9 cellular contexts compared by ENCODE assay signal in genomic region chr3:100073555-100074307, GRCh38. TPM values are rescaled to one million over a fixed set of nuclear protein-coding genes. Genes with fewer than 3 reads are reported as not detected.
DNase-seq lines count a peak whose midpoint lies in the region; ATAC-seq and TF ChIP-seq lines count a peak whose summit lies in the region.
"Had no signal": no experiment of that assay in that cellular context is flagged by ENCODE, and none has a peak within 500 bp of the region (broad histone marks: within the 10 kb centered on the region; RNA-seq: fewer than 3 reads in every experiment).

No MANE protein-coding gene starts in this region.

- TF ChIP-seq CTCF in thyroid gland (IDR thresholded peaks at IDR 0.05) = no peak

- H3K27ac ChIP-seq in KOPT-K1 (ENCODE audit: low read depth, low read length, poor library complexity, severe bottlenecking) (peak overlapping the region; percentile 46), thyroid gland (peak overlapping the region; percentile 2 to 8 (median 5))

- H3K36me3 ChIP-seq in KOPT-K1 (ENCODE audit: insufficient read depth, low read length) (no peaks in the 10 kb centered on the region), thyroid gland (no peaks in the 10 kb centered on the region)

- WGBS in thyroid gland, 2 donors = 58 to 64% methylated on average over 10 of the region's 10 CpGs

- no peaks in the 10 kb centered on the region for H3K9me3 ChIP-seq in KOPT-K1 (ENCODE audit: insufficient read depth, low read length, poor library complexity, severe bottlenecking)
- no peaks in the 10 kb centered on the region for H3K9me3 ChIP-seq in thyroid gland

- intact Hi-C loops in thyroid gland (cut with DNase I) = no loop called here

- peak; percentile 48 for ATAC-seq in GM18498 (IDR thresholded peaks at IDR 0.05; ENCODE audit: unreplicated experiment)
- ATAC-seq: Panc1 had no signal

- DNase-seq in astrocyte of the hippocampus (ENCODE audit: low read depth, low spot score) (peak; percentile 68), left kidney (ENCODE audit: low read depth, low spot score) (peak; percentile 61), thyroid gland (no peak), activated gamma-delta T cell (lab: John Stamatoyannopoulos, UW) (no peak), NCI-H774 (lab: John Stamatoyannopoulos, UW) (no peak)
- DNase-seq in NK-92 treated with Interleukin-12 subunit alpha and Interleukin-12 subunit beta, amount 100 ng/mL, for 24 hours (lab: John Stamatoyannopoulos, UW) = no peak

- no peaks in the 10 kb centered on the region for H3K27me3 ChIP-seq in thyroid gland

- TF ChIP-seq POLR2A in thyroid gland (IDR thresholded peaks at IDR 0.05) = no peak

- H3K4me3 ChIP-seq in thyroid gland (replicated peaks in 1 of 3) = no peak overlapping the region

- H3K4me1 ChIP-seq in thyroid gland = peaks cover 10 to 28% of the 10 kb centered on the region in 2 donors

RNA-seq across cellular contexts. Expression of gene FILIP1L, which starts 40.6 kb away (rescaled TPM):
- total RNA-seq in thyroid gland = 10 to 100 TPM in 3 of 4 donors, 1 to 10 TPM in 1; 4.4 to 17.7 (median 13.2) TPM

Comparison
In these comparisons a context has a peak if more than half of its experiments do, and no peak if none do; other contexts are left out.
1. DNase-seq: peak in astrocyte of the hippocampus (single experiment) and left kidney (single experiment); none in thyroid gland (0 of 2), activated gamma-delta T cell (single experiment), NK-92 treated with Interleukin-12 subunit alpha and Interleukin-12 subunit beta, amount 100 ng/mL, for 24 hours (single experiment) and NCI-H774 (single experiment).